Comparison of ENCODE assay signal across 1 cellular context in the genomic region with DNA sequence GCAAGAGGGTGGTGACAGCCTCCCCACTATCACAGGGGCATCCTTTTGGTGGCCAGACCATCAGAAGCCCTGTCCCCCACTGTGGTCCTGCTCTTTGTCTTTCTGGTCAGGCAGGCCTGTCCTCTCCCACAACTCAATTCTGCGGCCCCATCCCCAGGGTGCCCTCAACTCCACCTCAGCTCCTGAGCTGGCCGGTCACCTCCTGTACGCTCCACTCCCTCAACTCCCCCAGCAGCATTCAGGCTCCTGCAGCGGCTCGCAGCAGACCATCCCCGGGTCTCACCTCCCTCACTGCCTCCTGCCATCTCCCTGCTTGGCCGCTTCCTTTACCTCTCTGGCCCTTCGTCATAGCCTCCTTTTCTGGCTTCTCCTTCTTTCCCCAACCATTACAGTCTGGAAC.
TF ChIP-seq lines count a peak whose summit lies in the region.

No MANE protein-coding gene starts in this region.

TF ChIP-seq in HCT116, 20 proteins besides CTCF, POLR2A, EP300 and RAD21:
- TF ChIP-seq YY1 (IDR thresholded peaks at IDR 0.05; ENCODE audit: extremely low read depth, insufficient replicate concordance, low read depth, low read length) (no peak), TCF7L2 (IDR thresholded peaks at IDR 0.05; ENCODE audit: borderline replicate concordance, extremely low read depth, insufficient read depth, insufficient read length) (no peak), ATF3 (IDR thresholded peaks at IDR 0.05) (no peak), SP1 (IDR thresholded peaks at IDR 0.05; ENCODE audit: low read depth) (no peak), JUND (IDR thresholded peaks at IDR 0.05) (no peak), ZFX (IDR thresholded peaks at IDR 0.05) (no peak), REST (IDR thresholded peaks at IDR 0.05; ENCODE audit: low read depth) (no peak)
